In the genomic region with DNA sequence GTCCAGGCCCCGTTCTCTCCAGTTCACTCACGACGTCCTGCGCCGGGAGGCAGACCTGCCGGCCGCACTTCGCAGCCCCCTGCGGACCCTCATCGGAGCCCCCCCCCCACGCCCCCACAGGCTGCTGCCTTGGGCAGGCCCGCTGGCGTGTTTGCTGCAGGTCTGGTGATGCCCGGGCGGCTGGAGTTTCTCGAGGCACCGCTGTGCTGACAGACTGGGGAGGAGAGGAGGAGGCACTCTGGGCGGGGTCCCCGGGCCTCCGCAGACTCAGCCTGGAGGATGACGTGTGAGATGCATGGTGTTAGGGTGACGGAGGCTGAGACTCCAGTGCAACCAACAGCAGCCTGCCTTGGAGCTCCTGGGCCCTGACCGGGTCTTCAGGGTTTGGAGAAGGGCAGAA, we compare ENCODE assay signal across 1 cellular context.
TF ChIP-seq lines count a peak whose summit lies in the region.

No MANE protein-coding gene starts in this region.

TF ChIP-seq in HepG2, 621 proteins besides CTCF, POLR2A, EP300 and RAD21 (continued from another document):
- TF ChIP-seq, protein P1, sequence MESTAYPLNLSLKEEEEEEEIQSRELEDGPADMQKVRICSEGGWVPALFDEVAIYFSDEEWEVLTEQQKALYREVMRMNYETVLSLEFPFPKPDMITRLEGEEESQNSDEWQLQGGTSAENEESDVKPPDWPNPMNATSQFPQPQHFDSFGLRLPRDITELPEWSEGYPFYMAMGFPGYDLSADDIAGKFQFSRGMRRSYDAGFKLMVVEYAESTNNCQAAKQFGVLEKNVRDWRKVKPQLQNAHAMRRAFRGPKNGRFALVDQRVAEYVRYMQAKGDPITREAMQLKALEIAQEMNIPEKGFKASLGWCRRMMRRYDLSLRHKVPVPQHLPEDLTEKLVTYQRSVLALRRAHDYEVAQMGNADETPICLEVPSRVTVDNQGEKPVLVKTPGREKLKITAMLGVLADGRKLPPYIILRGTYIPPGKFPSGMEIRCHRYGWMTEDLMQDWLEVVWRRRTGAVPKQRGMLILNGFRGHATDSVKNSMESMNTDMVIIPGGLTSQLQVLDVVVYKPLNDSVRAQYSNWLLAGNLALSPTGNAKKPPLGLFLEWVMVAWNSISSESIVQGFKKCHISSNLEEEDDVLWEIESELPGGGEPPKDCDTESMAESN (CRISPR knock-in tag; conservative IDR thresholded peaks at IDR 0.05), result no peak
- TF ChIP-seq NR2F6 (IDR thresholded peaks at IDR 0.05) (no peak), NR2F6 (CRISPR knock-in tag; IDR thresholded peaks at IDR 0.05) (no peak), ZNF30 (CRISPR knock-in tag; IDR thresholded peaks at IDR 0.05) (no peak), ZNF230 (CRISPR knock-in tag; IDR thresholded peaks at IDR 0.05) (no peak)
- TF ChIP-seq, protein P2, sequence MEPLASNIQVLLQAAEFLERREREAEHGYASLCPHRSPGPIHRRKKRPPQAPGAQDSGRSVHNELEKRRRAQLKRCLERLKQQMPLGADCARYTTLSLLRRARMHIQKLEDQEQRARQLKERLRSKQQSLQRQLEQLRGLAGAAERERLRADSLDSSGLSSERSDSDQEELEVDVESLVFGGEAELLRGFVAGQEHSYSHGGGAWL (CRISPR knock-in tag; IDR thresholded peaks at IDR 0.05), result no peak
